20 cellular contexts compared by ENCODE assay signal in the genomic region with DNA sequence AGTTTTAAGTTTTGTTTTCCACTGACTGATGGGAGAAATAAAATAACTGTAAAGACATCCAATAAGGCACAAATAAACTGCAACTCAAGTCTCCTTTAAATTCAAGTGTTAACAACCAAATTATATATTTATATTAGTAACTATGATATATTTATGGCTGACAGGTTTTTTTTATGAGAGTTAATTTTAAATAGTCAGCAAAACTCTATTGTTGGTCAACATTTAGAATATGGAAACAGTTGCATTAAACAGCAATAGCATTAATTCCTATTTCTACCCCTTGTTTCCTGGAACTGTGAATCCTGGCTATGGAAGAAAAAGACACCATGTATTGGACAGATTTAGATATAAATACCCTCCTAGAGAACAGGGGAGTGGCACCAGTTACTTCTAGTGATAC. TPM values are rescaled to one million over a fixed set of nuclear protein-coding genes. Genes with fewer than 3 reads are reported as not detected.
DNase-seq lines count a peak whose midpoint lies in the region; ATAC-seq, FAIRE-seq and TF ChIP-seq lines count a peak whose summit lies in the region.
"Had no signal": no experiment of that assay in that cellular context is flagged by ENCODE, and none has a peak within 500 bp of the region (broad histone marks: within the 10 kb centered on the region; RNA-seq: fewer than 3 reads in every experiment).

No MANE protein-coding gene starts in this region.

- CTCF ChIA-PET in A549 (lab: Yijun Ruan, JAX) = interaction anchor here (1.1 kb wide), 1 partner anchor 16 kb away, joined by 4 read pairs; the partner anchor contains the start of gene DIPK2A

- H3K27me3 ChIP-seq in KMS-11 (ENCODE audit: insufficient read depth, low read depth) = no peaks in the 10 kb centered on the region
- H3K27me3 ChIP-seq: BE2C, BLaER1 had no signal

- peak overlapping the region; percentile 39 for H2AFZ ChIP-seq in KMS-11 (ENCODE audit: low read depth)

- H3K4me1 ChIP-seq in A549 = no peaks in the 10 kb centered on the region
- H3K4me1 ChIP-seq in KMS-11 (ENCODE audit: low read depth, poor library complexity, severe bottlenecking) = peaks cover 45% of the 10 kb centered on the region
- H3K4me1 ChIP-seq: BE2C had no signal

- no peak for DNase-seq in A549 (ENCODE audit: low read depth in 1 of 2, low spot score in 1 of 2)
- no peak for DNase-seq in AML-193 (lab: John Stamatoyannopoulos, UW)
- DNase-seq in activated effector memory CD4-positive, alpha-beta T cell treated with Interleukin-2 at 50 U/mL for 16 hours = no peak
- DNase-seq: 8988T; BE2C; C1 segment of cervical spinal cord; CD4-positive, alpha-beta memory T cell; CD4-positive, CD25-positive, alpha-beta regulatory T cell; CD8-positive, alpha-beta memory T cell; COR-L47; DMS79 treated with DMSO at 0.1 percent for 48 hours; GF-D8 had no signal

- H3K36me3 ChIP-seq in KMS-11 (ENCODE audit: insufficient read depth) = no peaks in the 10 kb centered on the region
- H3K36me3 ChIP-seq: BE2C, BLaER1 had no signal

- POLR2A ChIA-PET in A549 (lab: Yijun Ruan, JAX) = no interaction called here

- no peaks in the 10 kb centered on the region for H3K79me2 ChIP-seq in KMS-11 (ENCODE audit: insufficient read depth, low read depth)

- 0 out of 3 replicates have a peak, but pooled peaks cover 2% of the 10 kb centered on the region for H3K9me3 ChIP-seq in A549
- H3K9me3 ChIP-seq: BE2C had no signal

- no peak for TF ChIP-seq POLR2A in A549 (IDR thresholded peaks at IDR 0.05; ENCODE audit: low read length)

- FAIRE-seq in A549 (lab: Jason Lieb, UNC) (no peak), colon (lab: Jason Lieb, UNC) (peak; percentile 14)
- FAIRE-seq: A204.1, D721Med, G401.6, GM12891, GM19239 had no signal

- no peak for TF ChIP-seq EP300 in A549 (IDR thresholded peaks at IDR 0.05)

- no peak for TF ChIP-seq CTCF in A549 (IDR thresholded peaks at IDR 0.05)
- no peak for TF ChIP-seq CTCF in KMS-11 (conservative IDR thresholded peaks at IDR 0.05; ENCODE audit: low read depth, low read length)

- no peak overlapping the region for H3K4me2 ChIP-seq in A549
- peak overlapping the region; percentile 69 for H3K4me2 ChIP-seq in KMS-11
- H3K4me2 ChIP-seq: BLaER1 had no signal

- H4K20me1 ChIP-seq in KMS-11 (ENCODE audit: insufficient read depth) = no peaks in the 10 kb centered on the region
- H4K20me1 ChIP-seq: BLaER1 had no signal

- ATAC-seq in A549 = no peak

- no peak overlapping the region; the same call in 1 of the 2 replicates for H3K9ac ChIP-seq in KMS-11
- H3K9ac ChIP-seq: BLaER1 had no signal

- TF ChIP-seq RAD21 in A549 (conservative IDR thresholded peaks at IDR 0.05 in 1 of 2, IDR thresholded peaks at IDR 0.05 in 1 of 2) = no peak

- H3K4me3 ChIP-seq in A549 (no peak overlapping the region), KMS-11 (IDR thresholded peaks at IDR 0.05; ENCODE audit: insufficient read depth, low read depth, low read length) (no peak overlapping the region)
- H3K4me3 ChIP-seq: BLaER1 had no signal

- no peak overlapping the region for H3K27ac ChIP-seq in A549
- H3K27ac ChIP-seq in KMS-11 = peak overlapping the region; percentile 18; the same call in 1 of the 2 replicates
- H3K27ac ChIP-seq: BLaER1 had no signal

TF ChIP-seq in A549, 52 proteins besides CTCF, POLR2A, EP300 and RAD21:
- TF ChIP-seq RFX5 (IDR thresholded peaks at IDR 0.05) (no peak), FOSL2 (IDR thresholded peaks at IDR 0.05) (no peak), FOSL2 (CRISPR knock-in tag; IDR thresholded peaks at IDR 0.05) (no peak), HES2 (IDR thresholded peaks at IDR 0.05) (no peak), TFCP2L1 (CRISPR knock-in tag; IDR thresholded peaks at IDR 0.05) (no peak), MAFK (IDR thresholded peaks at IDR 0.05; ENCODE audit: partially characterized antibody) (peak; percentile 38), HEYL (CRISPR knock-in tag; IDR thresholded peaks at IDR 0.05) (no peak), E2F6 (IDR thresholded peaks at IDR 0.05; ENCODE audit: borderline replicate concordance, low read depth) (no peak)

RNA-seq across cellular contexts. Expression of gene DIPK2A, which starts 16.5 kb away (rescaled TPM):
- polyA plus RNA-seq in A549 (2011; rRNA removed) (9.8 and 11.9 TPM in 2 replicates), A549 (2017; fragmentation: RNase III; extraction: RNeasy Plus Mini Kit Qiagen cat#74134 plus additional on column Dnase treatment) (5.2 to 5.7 TPM (median 5.4 TPM) in 3 replicates)
- polyA plus RNA-seq in A549 (2012; cell fraction: cytosol; rRNA removed) = 5.2 and 8.5 TPM in 2 replicates
- 4.3 and 11.7 TPM in 2 replicates for polyA plus RNA-seq in A549 (2012; cell fraction: nucleus; rRNA removed)
- polyA minus RNA-seq in A549 (2011; rRNA and poly(A)+ RNA removed) = 11.3 and 11.5 TPM in 2 replicates
